In the genomic region with DNA sequence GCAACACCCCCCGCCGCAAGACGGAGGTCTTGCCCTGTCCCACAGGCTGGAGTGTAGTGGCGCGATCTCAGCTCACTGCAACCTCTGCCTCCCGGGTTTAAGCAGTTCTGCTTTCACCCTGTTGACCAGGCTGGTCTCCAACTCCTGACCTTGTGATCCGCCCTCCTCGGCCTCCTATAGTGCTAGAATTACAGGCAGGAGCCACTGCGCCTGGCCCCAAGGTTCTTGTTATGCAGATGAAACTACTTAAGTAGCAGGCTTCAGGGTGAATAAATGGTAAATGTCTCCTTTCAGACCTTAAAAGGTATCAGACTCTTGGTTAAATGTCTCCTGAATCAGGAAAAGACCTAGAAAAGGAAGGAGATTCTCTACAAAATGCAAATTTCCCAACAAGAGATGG, we compare ENCODE assay signal across 25 cellular contexts.
"Had no signal": no experiment of that assay in that cellular context is flagged by ENCODE, and none has a peak within 500 bp of the region (broad histone marks: within the 10 kb centered on the region; RNA-seq: fewer than 3 reads in every experiment).

No MANE protein-coding gene starts in this region.

- H3K4me3 ChIP-seq: gastroesophageal sphincter, hepatocyte, ovary, sigmoid colon, thyroid gland, upper lobe of left lung had no signal

- ATAC-seq: activated CD8-positive, alpha-beta T cell treated with anti-CD3 and anti-CD28 coated beads for 36 hours; activated naive CD8-positive, alpha-beta T cell treated with anti-CD3 and anti-CD28 coated beads, Interleukin-2, amount 50 U/mL, for 24 hours; effector memory CD8-positive, alpha-beta T cell; gastroesophageal sphincter; left colon; naive thymus-derived CD4-positive, alpha-beta T cell; stimulated activated effector memory CD8-positive, alpha-beta T cell treated with anti-CD3 and anti-CD28 coated beads, Interleukin-12 subunit alpha, Interleukin-12 subunit beta, amount 100 ng/mL, for 72 hours; T-helper 17 cell had no signal

- H3K9me3 ChIP-seq: ovary, sigmoid colon, thyroid gland, upper lobe of left lung had no signal

- H3K4me3 Mint-ChIP-seq: activated CD8-positive, alpha-beta T cell treated with anti-CD3 and anti-CD28 coated beads for 36 hours; activated naive CD4-positive, alpha-beta T cell treated with anti-CD3 and anti-CD28 coated beads, Interleukin-2, amount 50 U/mL, for 24 hours; activated naive CD8-positive, alpha-beta T cell treated with anti-CD3 and anti-CD28 coated beads, Interleukin-2, amount 50 U/mL, for 24 hours; effector memory CD8-positive, alpha-beta T cell; naive thymus-derived CD4-positive, alpha-beta T cell; stimulated activated effector memory CD8-positive, alpha-beta T cell treated with anti-CD3 and anti-CD28 coated beads, Interleukin-12 subunit alpha, Interleukin-12 subunit beta, amount 100 ng/mL, for 72 hours; stimulated activated naive CD8-positive, alpha-beta T cell treated with anti-CD3 and anti-CD28 coated beads, Interleukin-15, Interleukin-2, amounts not matched to agents 100 ng/mL and 50 ng/mL, for 24 hours; T-helper 17 cell had no signal

- H3K9me3 Mint-ChIP-seq: activated CD8-positive, alpha-beta T cell treated with anti-CD3 and anti-CD28 coated beads for 36 hours; activated naive CD4-positive, alpha-beta T cell treated with anti-CD3 and anti-CD28 coated beads, Interleukin-2, amount 50 U/mL, for 24 hours; activated naive CD8-positive, alpha-beta T cell treated with anti-CD3 and anti-CD28 coated beads, Interleukin-2, amount 50 U/mL, for 24 hours; activated T-helper 2 cell treated with anti-CD3 and anti-CD28 coated beads, Interferon-gamma antibody, Interleukin-2, Interleukin-4, amounts not matched to agents 10 μg/mL and 5 μg/mL and 100 μg/mL, durations not matched to agents 14 hours and 24 hours and 36 hours; effector memory CD8-positive, alpha-beta T cell; stimulated activated effector memory CD8-positive, alpha-beta T cell treated with anti-CD3 and anti-CD28 coated beads, Interleukin-12 subunit alpha, Interleukin-12 subunit beta, amount 100 ng/mL, for 72 hours; stimulated activated naive CD8-positive, alpha-beta T cell treated with anti-CD3 and anti-CD28 coated beads, Interleukin-15, Interleukin-2, amounts not matched to agents 100 ng/mL and 50 ng/mL, for 24 hours had no signal

- DNase-seq: activated CD4-positive, alpha-beta T cell treated with anti-CD3 and anti-CD28 coated beads, Interleukin-2, amount 50 U/mL, for 1 hour; activated CD8-positive, alpha-beta T cell treated with anti-CD3 and anti-CD28 coated beads for 36 hours; activated naive CD8-positive, alpha-beta T cell treated with anti-CD3 and anti-CD28 coated beads, Interleukin-2, amount 50 U/mL, for 24 hours; activated T-cell treated with anti-CD3 and anti-CD28 coated beads, Interleukin-2, amount 50 U/mL, for 48 hours; amygdala; caudate nucleus; cortex of kidney; effector memory CD8-positive, alpha-beta T cell; left colon; midbrain; naive thymus-derived CD4-positive, alpha-beta T cell; ovary; sigmoid colon; small intestine; stimulated activated CD4-positive, alpha-beta T cell treated with anti-CD3 and anti-CD28 coated beads, Interleukin-4, amount 100 ng/mL, for 24 hours; T-helper 17 cell; T1000; thyroid gland; upper lobe of left lung had no signal

- H3K27me3 ChIP-seq: gastroesophageal sphincter, hepatocyte, ovary, sigmoid colon, thyroid gland, upper lobe of left lung had no signal

- H3K4me1 ChIP-seq: gastroesophageal sphincter, sigmoid colon, thyroid gland, upper lobe of left lung had no signal

- H3K36me3 ChIP-seq: ovary, thyroid gland had no signal

- H3K27ac ChIP-seq: gastroesophageal sphincter, hepatocyte, ovary, sigmoid colon, thyroid gland, upper lobe of left lung had no signal

- H3K4me1 Mint-ChIP-seq: activated naive CD4-positive, alpha-beta T cell treated with anti-CD3 and anti-CD28 coated beads, Interleukin-2, amount 50 U/mL, for 24 hours; activated naive CD8-positive, alpha-beta T cell treated with anti-CD3 and anti-CD28 coated beads, Interleukin-2, amount 50 U/mL, for 24 hours; stimulated activated effector memory CD8-positive, alpha-beta T cell treated with anti-CD3 and anti-CD28 coated beads, Interleukin-12 subunit alpha, Interleukin-12 subunit beta, amount 100 ng/mL, for 72 hours had no signal

- H3K27me3 Mint-ChIP-seq: activated CD8-positive, alpha-beta T cell treated with anti-CD3 and anti-CD28 coated beads for 36 hours; activated naive CD4-positive, alpha-beta T cell treated with anti-CD3 and anti-CD28 coated beads, Interleukin-2, amount 50 U/mL, for 24 hours; activated naive CD8-positive, alpha-beta T cell treated with anti-CD3 and anti-CD28 coated beads, Interleukin-2, amount 50 U/mL, for 24 hours; effector memory CD8-positive, alpha-beta T cell; naive thymus-derived CD4-positive, alpha-beta T cell; stimulated activated naive CD8-positive, alpha-beta T cell treated with anti-CD3 and anti-CD28 coated beads, Interleukin-15, Interleukin-2, amounts not matched to agents 100 ng/mL and 50 ng/mL, for 24 hours; T-helper 17 cell had no signal
